In the genomic region with DNA sequence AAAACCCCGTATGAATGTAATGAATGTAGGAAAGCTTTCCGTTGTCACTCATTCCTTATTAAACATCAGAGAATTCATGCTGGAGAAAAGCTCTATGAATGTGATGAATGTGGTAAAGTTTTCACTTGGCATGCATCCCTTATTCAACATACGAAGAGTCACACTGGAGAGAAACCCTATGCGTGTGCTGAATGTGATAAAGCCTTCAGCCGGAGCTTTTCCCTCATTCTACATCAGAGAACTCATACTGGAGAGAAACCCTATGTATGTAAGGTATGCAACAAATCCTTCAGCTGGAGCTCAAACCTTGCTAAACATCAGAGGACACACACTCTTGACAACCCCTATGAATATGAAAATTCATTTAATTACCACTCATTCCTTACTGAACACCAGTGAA, we compare ENCODE assay signal across 13 cellular contexts. TPM values are rescaled to one million over a fixed set of nuclear protein-coding genes. Genes with fewer than 3 reads are reported as not detected.
DNase-seq lines count a peak whose midpoint lies in the region; FAIRE-seq and TF ChIP-seq lines count a peak whose summit lies in the region.
"Had no signal": no experiment of that assay in that cellular context is flagged by ENCODE, and none has a peak within 500 bp of the region (broad histone marks: within the 10 kb centered on the region; RNA-seq: fewer than 3 reads in every experiment).

No MANE protein-coding gene starts in this region.

- H2AK5ac ChIP-seq in H1 (ENCODE audit: low read depth, low read length): no peak overlapping the region

- no peaks in the 10 kb centered on the region for H3K27me3 ChIP-seq in H1 (replicated peaks in 1 of 4; ENCODE audit: control insufficient read depth in 3 of 4, extremely low read depth in 1 of 4, insufficient read depth in 3 of 4, low read length in 3 of 4)
- no peaks in the 10 kb centered on the region for H3K27me3 ChIP-seq in neural progenitor cell
- no peaks in the 10 kb centered on the region for H3K27me3 ChIP-seq in mammary epithelial cell (ENCODE audit: insufficient read depth, low read length)

- BruUV-seq in mammary epithelial cell (replicated peaks; lab: Mats Ljungman, UMichigan): no TSS peak

- no peak overlapping the region for H3K4ac ChIP-seq in H1 (replicated peaks; ENCODE audit: insufficient read length, low read depth, low read length)

- H3K9me3 ChIP-seq in H1 (ENCODE audit: insufficient read depth in 2 of 2, low read depth in 1 of 2, low read length in 1 of 2): peaks cover 80 to 96% of the 10 kb centered on the region in 2 experiments
- peaks cover 82% of the 10 kb centered on the region for H3K9me3 ChIP-seq in neural progenitor cell (ENCODE audit: low read depth)
- H3K9me3 ChIP-seq in mammary epithelial cell (replicated peaks; ENCODE audit: insufficient read depth, low read length): peaks cover 79% of the 10 kb centered on the region

- H2BK15ac ChIP-seq in H1 (ENCODE audit: low read length): no peak overlapping the region

- CTCF ChIA-PET in H1 (lab: Charles Lee; ENCODE audit: partially characterized antibody): interaction anchor here (1.2 kb wide), 1 partner anchor 75 kb away, joined by 3 read pairs; the partner anchor contains the start of gene ZNF268
- CTCF ChIA-PET in mammary epithelial cell (lab: Charles Lee; ENCODE audit: low non-redundant PET): no interaction called here

- H3K4me3 Mint-ChIP-seq in neural progenitor cell (no peak overlapping the region), nephron progenitor cell (no peak overlapping the region)
- H3K4me3 Mint-ChIP-seq: effector memory CD8-positive, alpha-beta T cell had no signal

- no peaks in the 10 kb centered on the region for H3K4me1 Mint-ChIP-seq in neural progenitor cell
- H3K4me1 Mint-ChIP-seq in nephron progenitor cell: no peaks in the 10 kb centered on the region
- H3K4me1 Mint-ChIP-seq: naive thymus-derived CD8-positive, alpha-beta T cell had no signal

- H4K91ac ChIP-seq in H1 (replicated peaks; ENCODE audit: insufficient read length, low read length): no peak overlapping the region

- no peaks in the 10 kb centered on the region for H3K4me1 ChIP-seq in H1 (replicated peaks in 1 of 4; ENCODE audit: control insufficient read depth in 3 of 4, insufficient read depth in 4 of 4, low read length in 3 of 4)
- H3K4me1 ChIP-seq in neural progenitor cell: no peaks in the 10 kb centered on the region
- no peaks in the 10 kb centered on the region for H3K4me1 ChIP-seq in mammary epithelial cell (ENCODE audit: insufficient read depth, low read length)

- H3K23me2 ChIP-seq in H1 (ENCODE audit: low read depth, low read length): no peaks in the 10 kb centered on the region

- 94% methylated on average over 5 of the region's 5 CpGs; no CpG with 5 or more reads in 1 of the 2 experiments for WGBS in H1 (ENCODE audit: extremely low coverage in 1 of 2, insufficient coverage in 1 of 2, insufficient read length in 1 of 2, insufficient replicate concordance in 2 of 2, low coverage in 1 of 2, low lambda C conversion rate in 2 of 2, missing lambda C conversion rate in 1 of 2), 2 experiments
- 92% methylated on average over 5 of the region's 5 CpGs for WGBS in mammary epithelial cell (ENCODE audit: low coverage, missing lambda C conversion rate)

- no peak for TF ChIP-seq CTCF in H1 (IDR thresholded peaks at IDR 0.05; ENCODE audit: control extremely low read depth in 1 of 3, insufficient read depth in 1 of 3, low read depth in 1 of 3, low read length in 3 of 3)
- TF ChIP-seq CTCF in neural progenitor cell (IDR thresholded peaks at IDR 0.05): no peak
- no peak for TF ChIP-seq CTCF in nephron progenitor cell (IDR thresholded peaks at IDR 0.05)
- no peak for TF ChIP-seq CTCF in mammary epithelial cell (conservative IDR thresholded peaks at IDR 0.05 in 1 of 2, IDR thresholded peaks at IDR 0.05 in 1 of 2; ENCODE audit: extremely low read depth in 1 of 2, insufficient read depth in 1 of 2, low read depth in 1 of 2, low read length in 2 of 2)

- no peak for TF ChIP-seq RAD21 in H1 (IDR thresholded peaks at IDR 0.05 in 1 of 2, conservative IDR thresholded peaks at IDR 0.05 in 1 of 2; ENCODE audit: low read depth in 2 of 2, low read length in 2 of 2)

- no peak overlapping the region for H2BK12ac ChIP-seq in H1 (ENCODE audit: low read depth, low read length)

- H3K79me2 ChIP-seq in H1 (ENCODE audit: control insufficient read depth in 1 of 2, insufficient read depth in 2 of 2, low read length in 2 of 2) (no peaks in the 10 kb centered on the region), neural progenitor cell (ENCODE audit: low read depth) (no peaks in the 10 kb centered on the region), mammary epithelial cell (ENCODE audit: insufficient read depth, low read length) (no peaks in the 10 kb centered on the region)

- H3K23ac ChIP-seq in H1 (ENCODE audit: insufficient read length): no peak overlapping the region

- dilution Hi-C loops in mammary epithelial cell (cut with HindIII; ENCODE audit: low sequenced_read_pairs): loop anchor here (5.0 kb wide), 1 partner anchor 49 kb away; no protein-coding TSS in a partner anchor

- peak overlapping the region in 1 of 4 experiments; percentile 23; a peak in 1 of 8 replicates for H3K4me3 ChIP-seq in H1 (ENCODE audit: extremely low read depth in 1 of 4, insufficient read depth in 2 of 4, low read depth in 3 of 4, low read length in 4 of 4)
- peak overlapping the region; percentile 13 for H3K4me3 ChIP-seq in neural progenitor cell
- no peak overlapping the region for H3K4me3 ChIP-seq in mammary epithelial cell (replicated peaks in 1 of 3; ENCODE audit: insufficient read depth in 1 of 3, low read depth in 2 of 3, low read length in 3 of 3)

- H3K56ac ChIP-seq in H1 (replicated peaks; ENCODE audit: insufficient read length, low read depth, low read length): no peak overlapping the region

- H3K18ac ChIP-seq in H1 (ENCODE audit: extremely low read depth, low read length): no peak overlapping the region

- no peak overlapping the region for H4K8ac ChIP-seq in H1 (ENCODE audit: extremely low read depth, insufficient read depth, low read length)

- no peak overlapping the region for H3K14ac ChIP-seq in H1 (ENCODE audit: insufficient read length)

- peaks cover 5% of the 10 kb centered on the region for H3K27me3 Mint-ChIP-seq in neural progenitor cell (ENCODE audit: insufficient read depth, low read depth)
- no peaks in the 10 kb centered on the region for H3K27me3 Mint-ChIP-seq in nephron progenitor cell (ENCODE audit: low read depth, poor library complexity)
- H3K27me3 Mint-ChIP-seq: effector memory CD8-positive, alpha-beta T cell; naive thymus-derived CD8-positive, alpha-beta T cell had no signal

- no peak overlapping the region for H2AFZ ChIP-seq in H1 (ENCODE audit: low read length)
- no peak overlapping the region for H2AFZ ChIP-seq in neural progenitor cell (replicated peaks)
- H2AFZ ChIP-seq in mammary epithelial cell (ENCODE audit: low read depth, low read length): no peak overlapping the region

- no peak overlapping the region for H3K27ac ChIP-seq in H1 (ENCODE audit: low read depth, low read length)
- H3K27ac ChIP-seq in neural progenitor cell: no peak overlapping the region
- H3K27ac ChIP-seq in mammary epithelial cell (ENCODE audit: insufficient read depth, low read depth, low read length): no peak overlapping the region

- no peak overlapping the region for H2BK5ac ChIP-seq in H1 (ENCODE audit: low read depth, low read length)

- no peak overlapping the region for H2BK20ac ChIP-seq in H1 (ENCODE audit: low read length)

- TF ChIP-seq EP300 in H1 (IDR thresholded peaks at IDR 0.05; ENCODE audit: borderline replicate concordance in 1 of 2, low read depth in 2 of 2, low read length in 2 of 2): no peak

- DNase-seq in EL (peak; percentile 1), LHCN-M2 (ENCODE audit: low read depth) (peak; percentile 10), H1 (ENCODE audit: low read depth in 1 of 2, low spot score in 2 of 2) (no peak), neural progenitor cell (ENCODE audit: low spot score) (no peak), nephron progenitor cell (no peak), mammary epithelial cell (no peak), AG08395 (ENCODE audit: low spot score) (no peak)
- DNase-seq: activated CD4-positive, alpha-beta T cell treated with anti-CD3 and anti-CD28 coated beads, Interleukin-2, amount 50 U/mL, for 1 hour; effector memory CD8-positive, alpha-beta T cell; NCI-H1436 treated with DMSO at 0.1 percent for 48 hours; T-helper 9 cell had no signal

- H3K9me3 Mint-ChIP-seq in neural progenitor cell (peaks cover 93% of the 10 kb centered on the region), nephron progenitor cell (no peaks in the 10 kb centered on the region)

- H3K27ac Mint-ChIP-seq in neural progenitor cell: no peak overlapping the region
- no peak overlapping the region for H3K27ac Mint-ChIP-seq in nephron progenitor cell
- H3K27ac Mint-ChIP-seq: effector memory CD8-positive, alpha-beta T cell; naive thymus-derived CD8-positive, alpha-beta T cell had no signal

- no peak overlapping the region for H2BK120ac ChIP-seq in H1 (replicated peaks; ENCODE audit: low read depth, low read length)

- no peaks in the 10 kb centered on the region for H3K79me1 ChIP-seq in H1 (ENCODE audit: low read depth, low read length)

- peaks cover 28% of the 10 kb centered on the region for H3F3A ChIP-seq in neural progenitor cell (ENCODE audit: low read depth)

- no peaks in the 10 kb centered on the region for H4K20me1 ChIP-seq in H1 (replicated peaks in 1 of 2; ENCODE audit: control insufficient read depth in 1 of 2, insufficient read depth in 2 of 2, low read length in 2 of 2)
- H4K20me1 ChIP-seq in neural progenitor cell (ENCODE audit: low read depth): no peaks in the 10 kb centered on the region
- no peaks in the 10 kb centered on the region for H4K20me1 ChIP-seq in mammary epithelial cell (ENCODE audit: insufficient read depth, low read length)

- H4K5ac ChIP-seq in H1 (ENCODE audit: insufficient read length, low read depth, low read length): no peak overlapping the region

- in situ Hi-C loops in mammary epithelial cell (cut with MboI; ENCODE audit: low sequenced_read_pairs in 2 of 2): no loop called here

- H3K4me2 ChIP-seq in H1 (ENCODE audit: insufficient read depth in 1 of 2, low read depth in 2 of 2, low read length in 2 of 2): no peak overlapping the region
- no peak overlapping the region for H3K4me2 ChIP-seq in neural progenitor cell
- no peak overlapping the region for H3K4me2 ChIP-seq in mammary epithelial cell (ENCODE audit: insufficient read depth, low read depth, low read length)

- no peak for FAIRE-seq in H1 (lab: Jason Lieb, UNC)
- FAIRE-seq: astrocyte had no signal

- no peak for TF ChIP-seq POLR2A in H1 (IDR thresholded peaks at IDR 0.05; ENCODE audit: control extremely low read depth in 1 of 2, low read depth in 2 of 2, low read length in 2 of 2)

- H3K36me3 Mint-ChIP-seq in neural progenitor cell (peaks cover 86% of the 10 kb centered on the region), nephron progenitor cell (ENCODE audit: low read depth) (peaks cover 100% of the 10 kb centered on the region)

- intact Hi-C loops in mammary epithelial cell (cut with micrococcal nuclease): no loop called here

- no peak overlapping the region for H3K9ac ChIP-seq in H1 (replicated peaks in 1 of 4; ENCODE audit: extremely low read depth in 1 of 4, low read depth in 3 of 4, low read length in 3 of 4)
- H3K9ac ChIP-seq in neural progenitor cell: no peak overlapping the region
- no peak overlapping the region for H3K9ac ChIP-seq in mammary epithelial cell (ENCODE audit: insufficient read depth, low read length)

- POLR2A ChIA-PET in H1 (lab: Charles Lee; ENCODE audit: partially characterized antibody): interaction anchor here (1.0 to 1.2 kb wide), 3 partner anchors 9 to 120 kb away, joined by 3 to 4 read pairs (median 3); partner anchors contain the start of gene ZNF26

- H3K36me3 ChIP-seq in H1 (ENCODE audit: control insufficient read depth in 2 of 4, insufficient read depth in 4 of 4, low read length in 3 of 4) (peaks cover 5 to 84% (median 40%) of the 10 kb centered on the region in 4 experiments; a peak in 7 of 8 replicates), neural progenitor cell (peaks cover 91% of the 10 kb centered on the region), mammary epithelial cell (ENCODE audit: insufficient read depth, low read length) (peaks cover 7% of the 10 kb centered on the region)

RNA-seq across cellular contexts. Expression of gene ZNF891, which starts 23.8 kb away (rescaled TPM):
- total RNA-seq in LHCN-M2 (2014; rRNA removed) (1.0 and 1.2 TPM in 2 replicates), neural progenitor cell (ENCODE audit: low replicate concordance) (6.0 and 7.2 TPM in 2 replicates), mammary epithelial cell (1 to 10 TPM in 1 of 2 donors, under 1 TPM in 1; 0.83 to 1.1 TPM)
- 0.23 TPM for polyA plus RNA-seq in LHCN-M2 (2012)
- 3.1 TPM in 2 replicates for total RNA-seq in H1 (2021; fragmentation: NEBNext Ultra II Directional; extraction: Animal tissue kit (Norgen Biotek cat#: 25700))
- polyA plus RNA-seq in H1 (2011; rRNA removed) (1.3 TPM in 2 replicates), mammary epithelial cell (0.20 TPM)
- polyA plus RNA-seq in H1 (2011; cell fraction: cytosol; rRNA removed): 1.8 TPM
- polyA plus RNA-seq in H1 (2011; cell fraction: nucleus; rRNA removed): 1.7 TPM
- 0.85 to 2.0 TPM (median 1.3 TPM) in 4 replicates for polyA plus RNA-seq in H1 (2012, experiment 1 of 2)
- polyA plus RNA-seq in H1 (2012, experiment 2 of 2): 0.17 TPM
- 2.8 TPM for polyA plus RNA-seq in H1 (2013, experiment 1 of 2)
- 2.1 TPM for polyA plus RNA-seq in H1 (2013, experiment 2 of 2)
- polyA minus RNA-seq in H1 (2011; rRNA and poly(A)+ RNA removed): 2.2 and 2.8 TPM in 2 replicates
- 1.7 TPM for polyA minus RNA-seq in H1 (2011; cell fraction: cytosol; rRNA and poly(A)+ RNA removed)
- polyA minus RNA-seq in H1 (2011; cell fraction: nucleus; rRNA and poly(A)+ RNA removed): 6.0 TPM
- polyA minus RNA-seq in mammary epithelial cell: 0.26 TPM

RNA-seq across cellular contexts. Expression of gene ZNF10, which starts 24.2 kb away (rescaled TPM):
- total RNA-seq in LHCN-M2 (2014; rRNA removed): 7.2 and 8.1 TPM in 2 replicates
- 2.1 TPM for polyA plus RNA-seq in LHCN-M2 (2012)
- total RNA-seq in H1 (2021; fragmentation: NEBNext Ultra II Directional; extraction: Animal tissue kit (Norgen Biotek cat#: 25700)): 11.9 and 13.7 TPM in 2 replicates
- polyA plus RNA-seq in H1 (2011; rRNA removed): 5.2 and 6.5 TPM in 2 replicates
- polyA plus RNA-seq in H1 (2011; cell fraction: cytosol; rRNA removed): 7.2 TPM
- 8.1 TPM for polyA plus RNA-seq in H1 (2011; cell fraction: nucleus; rRNA removed)
- polyA plus RNA-seq in H1 (2012, experiment 1 of 2): 6.5 to 7.5 TPM (median 6.9 TPM) in 4 replicates
- polyA plus RNA-seq in H1 (2012, experiment 2 of 2): 0.92 TPM
- polyA plus RNA-seq in H1 (2013, experiment 1 of 2): 8.1 TPM
- polyA plus RNA-seq in H1 (2013, experiment 2 of 2): 8.0 TPM
- 26.2 and 27.2 TPM in 2 replicates for polyA minus RNA-seq in H1 (2011; rRNA and poly(A)+ RNA removed)
- 5.8 TPM for polyA minus RNA-seq in H1 (2011; cell fraction: cytosol; rRNA and poly(A)+ RNA removed)
- 45.0 TPM for polyA minus RNA-seq in H1 (2011; cell fraction: nucleus; rRNA and poly(A)+ RNA removed)
- total RNA-seq in neural progenitor cell (ENCODE audit: low replicate concordance): 19.6 and 27.8 TPM in 2 replicates
- total RNA-seq in mammary epithelial cell: 10 to 100 TPM in 1 of 2 donors, 1 to 10 TPM in 1; 8.4 to 14.2 TPM
- 2.5 TPM for polyA plus RNA-seq in mammary epithelial cell
- 17.2 TPM for polyA minus RNA-seq in mammary epithelial cell

RNA-seq across cellular contexts. Expression of gene ZNF140, which starts 25.5 kb away (rescaled TPM):
- total RNA-seq in LHCN-M2 (2014; rRNA removed) (11.7 and 14.4 TPM in 2 replicates), neural progenitor cell (ENCODE audit: low replicate concordance) (24.4 and 35.3 TPM in 2 replicates), mammary epithelial cell (10 to 100 TPM; 15.7 to 31.3 TPM)
- 7.5 TPM for polyA plus RNA-seq in LHCN-M2 (2012)
- 13.8 and 14.3 TPM in 2 replicates for total RNA-seq in H1 (2021; fragmentation: NEBNext Ultra II Directional; extraction: Animal tissue kit (Norgen Biotek cat#: 25700))
- polyA plus RNA-seq in H1 (2011; rRNA removed) (5.2 and 7.5 TPM in 2 replicates), mammary epithelial cell (10.8 TPM)
- polyA plus RNA-seq in H1 (2011; cell fraction: cytosol; rRNA removed): 8.8 TPM
- polyA plus RNA-seq in H1 (2011; cell fraction: nucleus; rRNA removed): 6.0 TPM
- polyA plus RNA-seq in H1 (2012, experiment 1 of 2): 9.2 to 14.3 TPM (median 11.3 TPM) in 4 replicates
- polyA plus RNA-seq in H1 (2012, experiment 2 of 2): 1.7 TPM
- polyA plus RNA-seq in H1 (2013, experiment 1 of 2): 9.0 TPM
- 8.5 TPM for polyA plus RNA-seq in H1 (2013, experiment 2 of 2)
- polyA minus RNA-seq in H1 (2011; rRNA and poly(A)+ RNA removed): 14.2 and 16.0 TPM in 2 replicates
- polyA minus RNA-seq in H1 (2011; cell fraction: cytosol; rRNA and poly(A)+ RNA removed): 9.0 TPM
- polyA minus RNA-seq in H1 (2011; cell fraction: nucleus; rRNA and poly(A)+ RNA removed): 26.0 TPM
- 4.9 TPM for polyA minus RNA-seq in mammary epithelial cell

Comparison
In these comparisons a context has a peak if more than half of its experiments do, and no peak if none do; other contexts are left out.
1. DNase-seq: peak in EL (single experiment) and LHCN-M2 (single experiment); none in H1 (0 of 2), neural progenitor cell (single experiment), nephron progenitor cell (single experiment), mammary epithelial cell (single experiment) and AG08395 (single experiment).